Comparison of ENCODE assay signal across 23 cellular contexts in genomic region chr1:239662950-239663349, GRCh38.
"Had no signal": no experiment of that assay in that cellular context is flagged by ENCODE, and none has a peak within 500 bp of the region (broad histone marks: within the 10 kb centered on the region; RNA-seq: fewer than 3 reads in every experiment).

No MANE protein-coding gene starts in this region.

- H3K36me3 Mint-ChIP-seq: mesothelial cell of epicardium, natural killer cell had no signal

- ATAC-seq: effector memory CD8-positive, alpha-beta T cell; gastroesophageal sphincter; lower lobe of right lung; natural killer cell had no signal

- H3K9me3 ChIP-seq: esophagus squamous epithelium, gastroesophageal sphincter, left ventricle myocardium inferior, lower lobe of right lung, ovary, right atrium auricular region, sigmoid colon, tibial artery, upper lobe of left lung, uterus had no signal

- H3K27me3 Mint-ChIP-seq: dendritic cell treated with granulocyte-macrophage colony-stimulating factor and Interleukin-4, amounts not matched to agents 40 ng/mL and 50 ng/mL, for 4 days; effector memory CD8-positive, alpha-beta T cell; memory B cell had no signal

- H3K4me3 ChIP-seq: esophagus squamous epithelium, gastroesophageal sphincter, left ventricle myocardium inferior, lower lobe of right lung, ovary, right atrium auricular region, sigmoid colon, skin epidermis, tibial artery, upper lobe of left lung, uterus had no signal

- H3K9me3 Mint-ChIP-seq: immature natural killer cell, mesothelial cell of epicardium, natural killer cell, neural crest cell had no signal

- H3K27me3 ChIP-seq: esophagus squamous epithelium, gastroesophageal sphincter, ovary, right atrium auricular region, sigmoid colon, tibial artery, upper lobe of left lung, uterus had no signal

- DNase-seq: effector memory CD8-positive, alpha-beta T cell; esophagus squamous epithelium; foreskin fibroblast; glutamatergic neuron; immature natural killer cell; left ventricle myocardium inferior; lower lobe of right lung; natural killer cell; ovary; sigmoid colon; stimulated activated CD4-positive, alpha-beta T cell treated with anti-CD3 and anti-CD28 coated beads, Interleukin-2, amount 100 ng/mL, for 24 hours; stimulated activated CD4-positive, alpha-beta T cell treated with anti-CD3 and anti-CD28 coated beads, Interleukin-4, amount 100 ng/mL, for 4 hours; stimulated activated naive CD4-positive, alpha-beta T cell; tibial artery; uterus had no signal

- H3K4me1 Mint-ChIP-seq: memory B cell, natural killer cell, neural crest cell had no signal

- H3K4me1 ChIP-seq: esophagus squamous epithelium, left ventricle myocardium inferior, lower lobe of right lung, right atrium auricular region, sigmoid colon, tibial artery, upper lobe of left lung, uterus had no signal

- H3K4me3 Mint-ChIP-seq: dendritic cell treated with granulocyte-macrophage colony-stimulating factor and Interleukin-4, amounts not matched to agents 40 ng/mL and 50 ng/mL, for 4 days; effector memory CD8-positive, alpha-beta T cell; immature natural killer cell; memory B cell; mesothelial cell of epicardium; natural killer cell; neural crest cell had no signal

- H3K27ac Mint-ChIP-seq: dendritic cell treated with granulocyte-macrophage colony-stimulating factor and Interleukin-4, amounts not matched to agents 40 ng/mL and 50 ng/mL, for 4 days; effector memory CD8-positive, alpha-beta T cell; memory B cell; mesothelial cell of epicardium; natural killer cell had no signal

- H3K27ac ChIP-seq: esophagus squamous epithelium, gastroesophageal sphincter, left ventricle myocardium inferior, lower lobe of right lung, ovary, right atrium auricular region, sigmoid colon, skin epidermis, tibial artery, upper lobe of left lung, uterus had no signal

- H3K36me3 ChIP-seq: esophagus squamous epithelium, gastroesophageal sphincter, left ventricle myocardium inferior, lower lobe of right lung, ovary, right atrium auricular region, sigmoid colon, tibial artery, upper lobe of left lung, uterus had no signal
